Comparison of ENCODE assay signal across 21 cellular contexts in genomic region chr2:64262816-64263215, GRCh38.
DNase-seq lines count a peak whose midpoint lies in the region; ATAC-seq, FAIRE-seq and TF ChIP-seq lines count a peak whose summit lies in the region.
"Had no signal": no experiment of that assay in that cellular context is flagged by ENCODE, and none has a peak within 500 bp of the region (broad histone marks: within the 10 kb centered on the region; RNA-seq: fewer than 3 reads in every experiment).

No MANE protein-coding gene starts in this region.

- H3K9me3 ChIP-seq in IMR-90 (ENCODE audit: control insufficient read depth, insufficient read depth, low read length): no peaks in the 10 kb centered on the region
- H3K9me3 ChIP-seq in H1 (ENCODE audit: insufficient read depth in 2 of 2, low read depth in 1 of 2, low read length in 1 of 2): no peaks in the 10 kb centered on the region
- no peaks in the 10 kb centered on the region for H3K9me3 ChIP-seq in tibial nerve
- H3K9me3 ChIP-seq: HAP-1, heart left ventricle, SJCRH30, upper lobe of left lung had no signal

- H3K36me3 Mint-ChIP-seq in mesothelial cell of epicardium: no peaks in the 10 kb centered on the region
- H3K36me3 Mint-ChIP-seq: immature natural killer cell had no signal

- peak overlapping the region; percentile 16; the same call in 1 of the 2 replicates for H2BK120ac ChIP-seq in IMR-90 (ENCODE audit: low read depth, low read length)
- H2BK120ac ChIP-seq in H1 (replicated peaks; ENCODE audit: low read depth, low read length): no peak overlapping the region

- H3K79me2 ChIP-seq in H1 (ENCODE audit: control insufficient read depth in 1 of 2, insufficient read depth in 2 of 2, low read length in 2 of 2): peaks cover 7 to 65% of the 10 kb centered on the region in 2 experiments; a peak in 3 of 4 replicates

- ATAC-seq in IMR-90 (ENCODE audit: low read depth): no peak
- ATAC-seq: activated CD4-positive, CD25-positive, alpha-beta regulatory T cell treated with anti-CD3 and anti-CD28 coated beads, Interleukin-2, amount 50 U/mL, for 24 hours; activated naive CD8-positive, alpha-beta T cell treated with anti-CD3 and anti-CD28 coated beads, Interleukin-2, amount 50 U/mL, for 24 hours had no signal

- H2BK20ac ChIP-seq in IMR-90 (ENCODE audit: low read depth, low read length) (peak overlapping the region; percentile 27; the same call in 1 of the 2 replicates), H1 (ENCODE audit: low read length) (no peak overlapping the region; the same call in 1 of the 2 replicates)

- peak overlapping the region; percentile 61; the same call in 1 of the 3 replicates for H2BK15ac ChIP-seq in IMR-90 (ENCODE audit: low read depth, low read length)
- no peak overlapping the region for H2BK15ac ChIP-seq in H1 (ENCODE audit: low read length)

- H4K20me1 ChIP-seq in IMR-90 (ENCODE audit: insufficient read depth, low read length) (no peaks in the 10 kb centered on the region), H1 (replicated peaks in 1 of 2; ENCODE audit: control insufficient read depth in 1 of 2, insufficient read depth in 2 of 2, low read length in 2 of 2) (peaks cover 0 to 5% of the 10 kb centered on the region in 2 experiments)

- H3K27me3 ChIP-seq in IMR-90 (ENCODE audit: control insufficient read depth, insufficient read depth, low read length): peaks cover 5% of the 10 kb centered on the region
- H3K27me3 ChIP-seq in H1 (replicated peaks in 1 of 4; ENCODE audit: control insufficient read depth in 3 of 4, extremely low read depth in 1 of 4, insufficient read depth in 3 of 4, low read length in 3 of 4): no peaks in the 10 kb centered on the region
- no peaks in the 10 kb centered on the region for H3K27me3 ChIP-seq in tibial nerve
- H3K27me3 ChIP-seq: heart left ventricle, SJCRH30, upper lobe of left lung had no signal

- intact Hi-C loops in IMR-90 (cut with micrococcal nuclease): loop anchor here (5.0 kb wide), 1 partner anchor 61 kb away; no protein-coding TSS in a partner anchor

- no peaks in the 10 kb centered on the region for H3K79me1 ChIP-seq in IMR-90 (ENCODE audit: low read depth in 1 of 2, low read length in 2 of 2)
- peaks cover 5% of the 10 kb centered on the region for H3K79me1 ChIP-seq in H1 (ENCODE audit: low read depth, low read length)

- peak overlapping the region; percentile 10; the same call in 1 of the 2 replicates for H3K18ac ChIP-seq in IMR-90 (ENCODE audit: low read depth, low read length)
- H3K18ac ChIP-seq in H1 (ENCODE audit: extremely low read depth, low read length): no peak overlapping the region

- H2BK5ac ChIP-seq in IMR-90 (ENCODE audit: low read depth, low read length, poor library complexity, severe bottlenecking) (no peak overlapping the region), H1 (ENCODE audit: low read depth, low read length) (0 out of 2 replicates have a peak overlapping the region, but pooled peaks have one; percentile 4)

- H2BK12ac ChIP-seq in H1 (ENCODE audit: low read depth, low read length): peak overlapping the region; percentile 21; the same call in 1 of the 2 replicates

- H4K8ac ChIP-seq in IMR-90 (ENCODE audit: low read depth in 2 of 2, low read length in 2 of 2) (no peak overlapping the region), H1 (ENCODE audit: extremely low read depth, insufficient read depth, low read length) (no peak overlapping the region)

- POLR2A ChIA-PET in IMR-90 (lab: Charles Lee; ENCODE audit: unreplicated experiment): interaction anchor here (0.7 kb wide), 1 partner anchor 67 kb away, joined by 3 read pairs; no protein-coding TSS in a partner anchor
- POLR2A ChIA-PET in H1 (lab: Charles Lee; ENCODE audit: partially characterized antibody): interaction anchor here (0.5 to 7.1 kb wide), 9 partner anchors 9 to 189 kb away, joined by 3 to 108 read pairs (median 5); no protein-coding TSS in a partner anchor

- in situ Hi-C loops in IMR-90 (cut with MboI; ENCODE audit: low sequenced_read_pairs): no loop called here

- 100% methylated on average over 1 of the region's 3 CpGs; no CpG with 5 or more reads in 1 of the 2 experiments for WGBS in IMR-90 (ENCODE audit: extremely low coverage in 2 of 2, insufficient read length in 1 of 2), 2 experiments
- 92% methylated on average over 3 of the region's 3 CpGs; no CpG with 5 or more reads in 1 of the 2 experiments for WGBS in H1 (ENCODE audit: extremely low coverage in 1 of 2, insufficient coverage in 1 of 2, insufficient read length in 1 of 2, insufficient replicate concordance in 2 of 2, low coverage in 1 of 2, low lambda C conversion rate in 2 of 2, missing lambda C conversion rate in 1 of 2), 2 experiments
- 73 to 92% methylated on average over 3 of the region's 3 CpGs for WGBS in tibial nerve, 2 donors

- DNase-seq in IMR-90 (no peak), H1 (ENCODE audit: low read depth in 1 of 2, low spot score in 2 of 2) (peak in 1 of 2 experiments; percentile 44), mesothelial cell of epicardium (ENCODE audit: low spot score in 2 of 2, unreplicated experiment in 2 of 2) (no peak), tibial nerve (ENCODE audit: low spot score in 2 of 2) (no peak), NCI-H1930 (lab: John Stamatoyannopoulos, UW) (no peak), NCI-H226 (no peak), GDM1 (lab: John Stamatoyannopoulos, UW) (no peak)
- DNase-seq: activated CD8-positive, alpha-beta memory T cell treated with anti-CD3 and anti-CD28 coated beads for 24 hours; activated naive CD8-positive, alpha-beta T cell treated with anti-CD3 and anti-CD28 coated beads, Interleukin-2, amount 50 U/mL, for 24 hours; heart left ventricle; immature natural killer cell; NCI-H187; nephron progenitor cell; stimulated activated naive CD4-positive, alpha-beta T cell treated with Interleukin-2 at 50 U/mL for 16 hours; T-helper 9 cell; upper lobe of left lung had no signal

- peak overlapping the region; percentile 11; the same call in 1 of the 2 replicates for H3K4ac ChIP-seq in IMR-90 (ENCODE audit: low read depth, low read length)
- no peak overlapping the region for H3K4ac ChIP-seq in H1 (replicated peaks; ENCODE audit: insufficient read length, low read depth, low read length)

- H3K9me3 Mint-ChIP-seq in mesothelial cell of epicardium: peaks cover 3% of the 10 kb centered on the region
- H3K9me3 Mint-ChIP-seq: activated naive CD8-positive, alpha-beta T cell treated with anti-CD3 and anti-CD28 coated beads, Interleukin-2, amount 50 U/mL, for 24 hours; immature natural killer cell had no signal

- H3K27me3 Mint-ChIP-seq in mesothelial cell of epicardium (ENCODE audit: low read depth): no peaks in the 10 kb centered on the region
- H3K27me3 Mint-ChIP-seq: activated naive CD8-positive, alpha-beta T cell treated with anti-CD3 and anti-CD28 coated beads, Interleukin-2, amount 50 U/mL, for 24 hours had no signal

- no peaks in the 10 kb centered on the region for H3K9me1 ChIP-seq in IMR-90 (ENCODE audit: insufficient read depth, low read length)

- H3K23ac ChIP-seq in IMR-90 (ENCODE audit: low read depth, low read length): no peak overlapping the region
- no peak overlapping the region for H3K23ac ChIP-seq in H1 (ENCODE audit: insufficient read length)

- no peak overlapping the region for H3K4me3 Mint-ChIP-seq in mesothelial cell of epicardium
- H3K4me3 Mint-ChIP-seq: activated naive CD8-positive, alpha-beta T cell treated with anti-CD3 and anti-CD28 coated beads, Interleukin-2, amount 50 U/mL, for 24 hours; immature natural killer cell; nephron progenitor cell had no signal

- TF ChIP-seq EP300 in H1 (IDR thresholded peaks at IDR 0.05; ENCODE audit: borderline replicate concordance in 1 of 2, low read depth in 2 of 2, low read length in 2 of 2): no peak
- no peak for TF ChIP-seq EP300 in tibial nerve (IDR thresholded peaks at IDR 0.05)

- H2AK9ac ChIP-seq in IMR-90 (replicated peaks; ENCODE audit: low read depth, low read length, poor library complexity): no peak overlapping the region

- H4K91ac ChIP-seq in IMR-90 (ENCODE audit: insufficient read depth, low read depth, low read length) (no peak overlapping the region), H1 (replicated peaks; ENCODE audit: insufficient read length, low read length) (no peak overlapping the region)

- H3K36me3 ChIP-seq in IMR-90 (ENCODE audit: control insufficient read depth, insufficient read depth, low read length) (no peaks in the 10 kb centered on the region), H1 (ENCODE audit: control insufficient read depth in 2 of 4, insufficient read depth in 4 of 4, low read length in 3 of 4) (peaks cover 2 to 86% (median 33%) of the 10 kb centered on the region in 4 experiments), tibial nerve (no peaks in the 10 kb centered on the region)
- H3K36me3 ChIP-seq: HAP-1, heart left ventricle, SJCRH30, upper lobe of left lung had no signal

- H3K14ac ChIP-seq in IMR-90 (replicated peaks; ENCODE audit: low read depth, low read length): 0 out of 2 replicates have a peak overlapping the region, but pooled peaks have one; percentile 3
- H3K14ac ChIP-seq in H1 (ENCODE audit: insufficient read length): no peak overlapping the region

- H2AK5ac ChIP-seq in IMR-90 (ENCODE audit: low read depth, low read length): no peak overlapping the region; the same call in 1 of the 2 replicates
- no peak overlapping the region for H2AK5ac ChIP-seq in H1 (ENCODE audit: low read depth, low read length)

- dilution Hi-C loops in IMR-90 (cut with HindIII; ENCODE audit: low sequenced_read_pairs, unreplicated experiment): no loop called here

- CTCF ChIA-PET in IMR-90 (lab: Yijun Ruan, JAX) (interaction anchor here (0.6 kb wide), 1 partner anchor 44 kb away, joined by 3 read pairs; no protein-coding TSS in a partner anchor), H1 (lab: Charles Lee; ENCODE audit: partially characterized antibody) (interaction anchor here (0.5 to 1.8 kb wide), 7 partner anchors 28 to 223 kb away, joined by 3 to 5 read pairs (median 3); no protein-coding TSS in a partner anchor)

- H3K27ac Mint-ChIP-seq in mesothelial cell of epicardium: peak overlapping the region; percentile 94
- H3K27ac Mint-ChIP-seq: activated naive CD8-positive, alpha-beta T cell treated with anti-CD3 and anti-CD28 coated beads, Interleukin-2, amount 50 U/mL, for 24 hours; immature natural killer cell; nephron progenitor cell had no signal

- no peak for FAIRE-seq in H1 (lab: Jason Lieb, UNC)
- FAIRE-seq: GM19239 had no signal

- H3K4me3 ChIP-seq in IMR-90 (ENCODE audit: insufficient read depth, low read depth, low read length): no peak overlapping the region
- no peak overlapping the region for H3K4me3 ChIP-seq in H1 (ENCODE audit: extremely low read depth in 1 of 4, insufficient read depth in 2 of 4, low read depth in 3 of 4, low read length in 4 of 4)
- H3K4me3 ChIP-seq in tibial nerve: no peak overlapping the region
- H3K4me3 ChIP-seq: HAP-1, heart left ventricle, lung, SJCRH30, upper lobe of left lung had no signal

- no peak overlapping the region for H4K5ac ChIP-seq in IMR-90 (ENCODE audit: low read depth, low read length)
- H4K5ac ChIP-seq in H1 (ENCODE audit: insufficient read length, low read depth, low read length): no peak overlapping the region

- no peak for TF ChIP-seq CTCF in IMR-90 (conservative IDR thresholded peaks at IDR 0.05; ENCODE audit: low read depth, low read length)
- TF ChIP-seq CTCF in H1 (IDR thresholded peaks at IDR 0.05; ENCODE audit: control extremely low read depth in 1 of 3, insufficient read depth in 1 of 3, low read depth in 1 of 3, low read length in 3 of 3): no peak
- no peak for TF ChIP-seq CTCF in mesothelial cell of epicardium (IDR thresholded peaks at IDR 0.05; ENCODE audit: unreplicated experiment)
- no peak for TF ChIP-seq CTCF in tibial nerve (IDR thresholded peaks at IDR 0.05)

- H3K4me2 ChIP-seq in IMR-90 (ENCODE audit: low read depth, low read length) (peak overlapping the region; percentile 21; the same call in 1 of the 2 replicates), H1 (ENCODE audit: insufficient read depth in 1 of 2, low read depth in 2 of 2, low read length in 2 of 2) (no peak overlapping the region)

- peaks cover 76% of the 10 kb centered on the region for H3K4me1 Mint-ChIP-seq in mesothelial cell of epicardium

- no peak overlapping the region for H3K27ac ChIP-seq in IMR-90 (ENCODE audit: insufficient read depth, low read length)
- no peak overlapping the region for H3K27ac ChIP-seq in H1 (ENCODE audit: low read depth, low read length)
- peak overlapping the region in 3 of 4 donors; percentile 36 to 75 (median 51) for H3K27ac ChIP-seq in tibial nerve
- H3K27ac ChIP-seq: SJCRH30 had no signal

- H3K56ac ChIP-seq in IMR-90 (ENCODE audit: extremely low read depth, insufficient read depth, low read length): no peak overlapping the region
- no peak overlapping the region for H3K56ac ChIP-seq in H1 (replicated peaks; ENCODE audit: insufficient read length, low read depth, low read length)

- H3K4me1 ChIP-seq in IMR-90 (ENCODE audit: control insufficient read depth, insufficient read depth, low read length) (0 out of 2 replicates have a peak, but pooled peaks cover 2% of the 10 kb centered on the region), H1 (replicated peaks in 1 of 4; ENCODE audit: control insufficient read depth in 3 of 4, insufficient read depth in 4 of 4, low read length in 3 of 4) (peaks cover 2 to 41% (median 31%) of the 10 kb centered on the region in 4 experiments), tibial nerve (peaks cover 0 to 33% (median 17%) of the 10 kb centered on the region in 4 donors)

- H2AFZ ChIP-seq in IMR-90 (replicated peaks; ENCODE audit: low read length, poor library complexity) (no peak overlapping the region), H1 (ENCODE audit: low read length) (no peak overlapping the region)

- no peaks in the 10 kb centered on the region for H3K23me2 ChIP-seq in H1 (ENCODE audit: low read depth, low read length)

- BruUV-seq in IMR-90 (replicated peaks; lab: Mats Ljungman, UMichigan): no TSS peak

- TF ChIP-seq POLR2A in IMR-90 (IDR thresholded peaks at IDR 0.05; ENCODE audit: low read depth, low read length) (no peak), H1 (IDR thresholded peaks at IDR 0.05; ENCODE audit: control extremely low read depth in 1 of 2, low read depth in 2 of 2, low read length in 2 of 2) (no peak), tibial nerve (IDR thresholded peaks at IDR 0.05) (no peak)

- TF ChIP-seq RAD21 in IMR-90 (IDR thresholded peaks at IDR 0.05; ENCODE audit: low read length) (no peak), H1 (IDR thresholded peaks at IDR 0.05 in 1 of 2, conservative IDR thresholded peaks at IDR 0.05 in 1 of 2; ENCODE audit: low read depth in 2 of 2, low read length in 2 of 2) (no peak)

- H3K9ac ChIP-seq in IMR-90 (ENCODE audit: low read depth, low read length) (no peak overlapping the region), H1 (replicated peaks in 1 of 4; ENCODE audit: extremely low read depth in 1 of 4, low read depth in 3 of 4, low read length in 3 of 4) (no peak overlapping the region)

Comparison
In these comparisons a context has a peak if more than half of its experiments do, and no peak if none do; other contexts are left out.
1. H3K27ac ChIP-seq: peak in tibial nerve (3 of 4); none in IMR-90 (single experiment) and H1 (single experiment).